In genomic region chr2:178413472-178414265, GRCh38 we compare ENCODE assay signal across 1 cellular context.
A peak's percentile ranks its signal among the peaks of the same experiment; 100 is the strongest.
TF ChIP-seq lines count a peak whose summit lies in the region.

No MANE protein-coding gene starts in this region.

TF ChIP-seq in GM23338, 12 proteins besides CTCF, POLR2A, EP300 and RAD21 (continued from another document):
- TF ChIP-seq, protein P1, sequence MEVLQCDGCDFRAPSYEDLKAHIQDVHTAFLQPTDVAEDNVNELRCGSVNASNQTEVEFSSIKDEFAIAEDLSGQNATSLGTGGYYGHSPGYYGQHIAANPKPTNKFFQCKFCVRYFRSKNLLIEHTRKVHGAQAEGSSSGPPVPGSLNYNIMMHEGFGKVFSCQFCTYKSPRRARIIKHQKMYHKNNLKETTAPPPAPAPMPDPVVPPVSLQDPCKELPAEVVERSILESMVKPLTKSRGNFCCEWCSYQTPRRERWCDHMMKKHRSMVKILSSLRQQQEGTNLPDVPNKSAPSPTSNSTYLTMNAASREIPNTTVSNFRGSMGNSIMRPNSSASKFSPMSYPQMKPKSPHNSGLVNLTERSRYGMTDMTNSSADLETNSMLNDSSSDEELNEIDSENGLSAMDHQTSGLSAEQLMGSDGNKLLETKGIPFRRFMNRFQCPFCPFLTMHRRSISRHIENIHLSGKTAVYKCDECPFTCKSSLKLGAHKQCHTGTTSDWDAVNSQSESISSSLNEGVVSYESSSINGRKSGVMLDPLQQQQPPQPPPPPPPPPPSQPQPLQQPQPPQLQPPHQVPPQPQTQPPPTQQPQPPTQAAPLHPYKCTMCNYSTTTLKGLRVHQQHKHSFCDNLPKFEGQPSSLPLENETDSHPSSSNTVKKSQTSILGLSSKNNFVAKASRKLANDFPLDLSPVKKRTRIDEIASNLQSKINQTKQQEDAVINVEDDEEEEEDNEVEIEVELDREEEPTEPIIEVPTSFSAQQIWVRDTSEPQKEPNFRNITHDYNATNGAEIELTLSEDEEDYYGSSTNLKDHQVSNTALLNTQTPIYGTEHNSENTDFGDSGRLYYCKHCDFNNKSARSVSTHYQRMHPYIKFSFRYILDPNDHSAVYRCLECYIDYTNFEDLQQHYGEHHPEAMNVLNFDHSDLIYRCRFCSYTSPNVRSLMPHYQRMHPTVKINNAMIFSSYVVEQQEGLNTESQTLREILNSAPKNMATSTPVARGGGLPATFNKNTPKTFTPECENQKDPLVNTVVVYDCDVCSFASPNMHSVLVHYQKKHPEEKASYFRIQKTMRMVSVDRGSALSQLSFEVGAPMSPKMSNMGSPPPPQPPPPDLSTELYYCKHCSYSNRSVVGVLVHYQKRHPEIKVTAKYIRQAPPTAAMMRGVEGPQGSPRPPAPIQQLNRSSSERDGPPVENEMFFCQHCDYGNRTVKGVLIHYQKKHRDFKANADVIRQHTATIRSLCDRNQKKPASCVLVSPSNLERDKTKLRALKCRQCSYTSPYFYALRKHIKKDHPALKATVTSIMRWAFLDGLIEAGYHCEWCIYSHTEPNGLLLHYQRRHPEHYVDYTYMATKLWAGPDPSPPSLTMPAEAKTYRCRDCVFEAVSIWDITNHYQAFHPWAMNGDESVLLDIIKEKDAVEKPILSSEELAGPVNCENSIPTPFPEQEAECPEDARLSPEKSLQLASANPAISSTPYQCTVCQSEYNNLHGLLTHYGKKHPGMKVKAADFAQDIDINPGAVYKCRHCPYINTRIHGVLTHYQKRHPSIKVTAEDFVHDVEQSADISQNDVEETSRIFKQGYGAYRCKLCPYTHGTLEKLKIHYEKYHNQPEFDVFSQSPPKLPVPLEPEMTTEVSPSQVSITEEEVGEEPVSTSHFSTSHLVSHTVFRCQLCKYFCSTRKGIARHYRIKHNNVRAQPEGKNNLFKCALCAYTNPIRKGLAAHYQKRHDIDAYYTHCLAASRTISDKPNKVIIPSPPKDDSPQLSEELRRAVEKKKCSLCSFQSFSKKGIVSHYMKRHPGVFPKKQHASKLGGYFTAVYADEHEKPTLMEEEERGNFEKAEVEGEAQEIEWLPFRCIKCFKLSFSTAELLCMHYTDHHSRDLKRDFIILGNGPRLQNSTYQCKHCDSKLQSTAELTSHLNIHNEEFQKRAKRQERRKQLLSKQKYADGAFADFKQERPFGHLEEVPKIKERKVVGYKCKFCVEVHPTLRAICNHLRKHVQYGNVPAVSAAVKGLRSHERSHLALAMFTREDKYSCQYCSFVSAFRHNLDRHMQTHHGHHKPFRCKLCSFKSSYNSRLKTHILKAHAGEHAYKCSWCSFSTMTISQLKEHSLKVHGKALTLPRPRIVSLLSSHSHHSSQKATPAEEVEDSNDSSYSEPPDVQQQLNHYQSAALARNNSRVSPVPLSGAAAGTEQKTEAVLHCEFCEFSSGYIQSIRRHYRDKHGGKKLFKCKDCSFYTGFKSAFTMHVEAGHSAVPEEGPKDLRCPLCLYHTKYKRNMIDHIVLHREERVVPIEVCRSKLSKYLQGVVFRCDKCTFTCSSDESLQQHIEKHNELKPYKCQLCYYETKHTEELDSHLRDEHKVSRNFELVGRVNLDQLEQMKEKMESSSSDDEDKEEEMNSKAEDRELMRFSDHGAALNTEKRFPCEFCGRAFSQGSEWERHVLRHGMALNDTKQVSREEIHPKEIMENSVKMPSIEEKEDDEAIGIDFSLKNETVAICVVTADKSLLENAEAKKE (CRISPR knock-in tag; IDR thresholded peaks at IDR 0.05): no peak
- peak; percentile 66 for TF ChIP-seq POLR2AphosphoS5 (IDR thresholded peaks at IDR 0.05; ENCODE audit: low read depth)
